ENCODE assay signal across 24 cellular contexts in genomic region chr3:35777065-35777464, GRCh38.
"Had no signal": no experiment of that assay in that cellular context is flagged by ENCODE, and none has a peak within 500 bp of the region (broad histone marks: within the 10 kb centered on the region; RNA-seq: fewer than 3 reads in every experiment).

No MANE protein-coding gene starts in this region.

- H3K27ac ChIP-seq: KMS-11, Peyer's patch, SJSA1 had no signal

- DNase-seq: activated CD4-positive, alpha-beta T cell treated with anti-CD3 and anti-CD28 coated beads, Interleukin-2, amount 10 ng/mL, durations not matched to agents 24 days and 14 days; activated CD4-positive, alpha-beta T cell treated with anti-CD3 and anti-CD28 coated beads, Interleukin-2, amount 50 U/mL, for 4 hours; activated CD8-positive, alpha-beta T cell treated with anti-CD3 and anti-CD28 coated beads for 36 hours; activated effector memory CD4-positive, alpha-beta T cell treated with anti-CD3 and anti-CD28 coated beads, Interleukin-2, amount 50 U/mL, for 16 hours; activated naive CD4-positive, alpha-beta T cell treated with Interleukin-2 at 50 U/mL for 16 hours; activated T-cell treated with anti-CD3 and anti-CD28 coated beads, Interleukin-2, amount 50 U/mL, for 1 hour; activated T-cell treated with anti-CD3 and anti-CD28 coated beads, Interleukin-2, amount 50 U/mL, for 72 hours; anterior cingulate cortex; central memory CD4-positive, alpha-beta T cell; NCI-H1092 treated with DMSO at 0.1 percent for 48 hours; NCI-H1417; NCI-H146; NCI-H187; NCI-H2081; NCI-H345; NCI-H524 treated with DMSO at 0.1 percent for 48 hours; PC-3; Peyer's patch; RPMI8226; SHP77 treated with DMSO at 0.1 percent for 48 hours had no signal

- ATAC-seq: activated CD8-positive, alpha-beta T cell treated with anti-CD3 and anti-CD28 coated beads for 36 hours; activated naive CD4-positive, alpha-beta T cell treated with anti-CD3 and anti-CD28 coated beads, Interleukin-2, amount 50 U/mL, for 72 hours; activated T-cell treated with anti-CD3 and anti-CD28 coated beads, Interleukin-2, amount 50 U/mL, for 72 hours; activated T-helper 17 cell treated with anti-CD3 and anti-CD28 coated beads, Interleukin-2, amount 50 U/mL, for 72 hours; PC-3 had no signal
